ENCODE assay signal across 11 cellular contexts in the genomic region with DNA sequence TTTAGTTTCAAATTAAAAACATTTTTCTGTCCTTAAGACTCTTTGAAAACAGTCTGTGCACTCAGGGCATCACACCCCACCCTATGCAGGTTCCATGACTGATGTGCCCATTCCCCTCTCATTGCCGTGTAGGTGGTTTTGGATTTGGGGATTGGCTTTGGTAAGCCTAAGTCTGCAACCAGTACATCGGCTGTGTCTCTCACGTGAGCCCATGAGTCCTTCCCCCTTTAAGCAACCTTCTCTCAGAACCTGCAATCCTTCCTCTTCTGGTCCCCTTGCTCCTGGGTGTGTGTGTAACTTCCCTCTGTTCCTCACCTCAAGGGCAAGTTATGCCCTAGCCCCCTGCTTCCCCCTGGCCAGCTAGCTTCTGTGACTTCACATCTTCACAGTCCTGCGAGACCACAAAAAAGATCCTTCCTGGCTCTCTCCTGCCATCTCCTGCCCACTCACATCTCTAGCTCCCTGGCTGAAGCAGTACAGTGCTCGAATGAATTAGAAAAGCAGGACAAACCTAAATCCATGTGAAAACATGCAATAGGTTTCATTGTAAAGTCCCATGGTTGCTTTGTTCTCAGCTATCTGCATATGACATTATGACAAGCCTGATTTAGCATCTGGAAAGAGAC.
A peak's percentile ranks its signal among the peaks of the same experiment; 100 is the strongest.
DNase-seq lines count a peak whose midpoint lies in the region; ATAC-seq and TF ChIP-seq lines count a peak whose summit lies in the region.
"Had no signal": no experiment of that assay in that cellular context is flagged by ENCODE, and none has a peak within 500 bp of the region (broad histone marks: within the 10 kb centered on the region; RNA-seq: fewer than 3 reads in every experiment).

No MANE protein-coding gene starts in this region.

- H3K27ac ChIP-seq in 22Rv1 (no peak overlapping the region), GM23248 (no peak overlapping the region)
- H3K27ac ChIP-seq: coronary artery had no signal

- 64 to 76% methylated on average over 5 of the region's 5 CpGs for WGBS in GM23248 (ENCODE audit: low coverage in 1 of 2, low lambda C conversion rate in 2 of 2, missing lambda C conversion rate in 2 of 2), 2 experiments

- peak; percentile 33 for DNase-seq in GM23248
- DNase-seq in SIG-M5 treated with dmso at 0.1 percent for 504 hours (lab: John Stamatoyannopoulos, UW; ENCODE audit: unreplicated experiment) = peak; percentile 84
- DNase-seq in glomerular visceral epithelial cell (ENCODE audit: extremely low spot score) = peak; percentile 30
- DNase-seq in RKO (ENCODE audit: low spot score) = no peak
- DNase-seq in activated gamma-delta T cell (lab: John Stamatoyannopoulos, UW) = no peak
- DNase-seq in NCI-H187 (lab: John Stamatoyannopoulos, UW) = no peak
- DNase-seq: DMS153, NCI-H1417 treated with DMSO at 0.1 percent for 48 hours had no signal

- H3K27me3 ChIP-seq in GM23248 (replicated peaks; ENCODE audit: insufficient read depth) = no peaks in the 10 kb centered on the region

- no peak overlapping the region for H3K9ac ChIP-seq in GM23248

- no peaks in the 10 kb centered on the region for H3F3A ChIP-seq in GM23248 (ENCODE audit: insufficient read depth)

- H2AFZ ChIP-seq in GM23248 = no peak overlapping the region

- no peaks in the 10 kb centered on the region for H3K36me3 ChIP-seq in GM23248 (ENCODE audit: low read depth)

- no peaks in the 10 kb centered on the region for H3K9me3 ChIP-seq in GM23248 (ENCODE audit: low read depth)

- H3K4me2 ChIP-seq in GM23248 (ENCODE audit: unreplicated experiment) = no peak overlapping the region

- H3K4me1 ChIP-seq in GM23248 (ENCODE audit: insufficient read depth) = no peaks in the 10 kb centered on the region

- H3K4me3 ChIP-seq in GM23248 = no peak overlapping the region
- H3K4me3 ChIP-seq: coronary artery had no signal

- in situ Hi-C loops in GM23248 (cut with MboI) = no loop called here

- no peaks in the 10 kb centered on the region for H4K20me1 ChIP-seq in GM23248 (ENCODE audit: insufficient read depth)

- peak; percentile 20; the same call in 1 of the 2 replicates for TF ChIP-seq CTCF in 22Rv1 (IDR thresholded peaks at IDR 0.05)

- ATAC-seq in GM19351 (IDR thresholded peaks at IDR 0.05; ENCODE audit: unreplicated experiment) = no peak

- no peaks in the 10 kb centered on the region for H3K9me2 ChIP-seq in GM23248 (ENCODE audit: insufficient read depth)

- no peaks in the 10 kb centered on the region for H3K79me2 ChIP-seq in GM23248 (ENCODE audit: insufficient read depth)

Comparison
In these comparisons a context has a peak if more than half of its experiments do, and no peak if none do; other contexts are left out.
1. DNase-seq: peak in GM23248 (single experiment), SIG-M5 treated with dmso at 0.1 percent for 504 hours (single experiment) and glomerular visceral epithelial cell (single experiment); none in RKO (single experiment), activated gamma-delta T cell (single experiment) and NCI-H187 (0 of 2).